In the genomic region with DNA sequence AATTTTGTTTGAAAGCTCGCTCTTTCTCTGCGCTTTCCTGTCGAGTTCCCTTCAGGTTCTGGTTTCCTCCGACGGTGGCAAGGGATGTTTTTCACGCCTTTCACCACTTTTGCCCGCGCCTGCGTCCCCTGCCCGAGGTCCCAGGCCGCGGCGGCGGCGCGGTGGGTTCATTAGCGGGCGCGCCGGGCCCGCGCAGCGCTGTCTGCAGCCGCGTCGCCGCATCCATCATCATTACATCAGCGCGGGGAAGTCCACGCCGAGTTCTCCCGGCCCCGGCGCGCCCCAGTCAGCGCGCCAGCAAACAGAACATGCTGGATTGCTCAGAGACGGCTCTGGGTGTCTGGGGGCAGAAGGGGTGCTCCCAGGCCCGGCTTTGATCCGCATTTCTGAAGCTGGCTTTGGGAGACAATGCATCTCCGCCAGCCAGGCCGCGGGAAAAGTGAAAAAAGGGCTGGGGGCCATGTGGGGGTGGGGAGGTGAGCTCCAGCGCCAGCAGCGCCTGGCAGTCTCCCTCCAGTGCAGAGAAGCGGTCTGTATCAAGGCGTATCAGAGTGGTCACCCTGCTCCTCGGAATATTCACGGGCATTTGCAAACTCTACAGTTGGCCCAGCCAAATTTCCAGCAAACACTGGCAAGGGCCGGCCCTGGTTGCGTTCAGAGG, we compare ENCODE assay signal across 1 cellular context.
TF ChIP-seq lines count a peak whose summit lies in the region.

No MANE protein-coding gene starts in this region.

TF ChIP-seq in GM12878, 131 proteins besides CTCF, POLR2A, EP300 and RAD21 (continued from another document):
- TF ChIP-seq, protein P1, sequence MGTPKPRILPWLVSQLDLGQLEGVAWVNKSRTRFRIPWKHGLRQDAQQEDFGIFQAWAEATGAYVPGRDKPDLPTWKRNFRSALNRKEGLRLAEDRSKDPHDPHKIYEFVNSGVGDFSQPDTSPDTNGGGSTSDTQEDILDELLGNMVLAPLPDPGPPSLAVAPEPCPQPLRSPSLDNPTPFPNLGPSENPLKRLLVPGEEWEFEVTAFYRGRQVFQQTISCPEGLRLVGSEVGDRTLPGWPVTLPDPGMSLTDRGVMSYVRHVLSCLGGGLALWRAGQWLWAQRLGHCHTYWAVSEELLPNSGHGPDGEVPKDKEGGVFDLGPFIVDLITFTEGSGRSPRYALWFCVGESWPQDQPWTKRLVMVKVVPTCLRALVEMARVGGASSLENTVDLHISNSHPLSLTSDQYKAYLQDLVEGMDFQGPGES (IDR thresholded peaks at IDR 0.05), result no peak
- TF ChIP-seq HDAC2 (IDR thresholded peaks at IDR 0.05), result no peak
- TF ChIP-seq, protein P2, sequence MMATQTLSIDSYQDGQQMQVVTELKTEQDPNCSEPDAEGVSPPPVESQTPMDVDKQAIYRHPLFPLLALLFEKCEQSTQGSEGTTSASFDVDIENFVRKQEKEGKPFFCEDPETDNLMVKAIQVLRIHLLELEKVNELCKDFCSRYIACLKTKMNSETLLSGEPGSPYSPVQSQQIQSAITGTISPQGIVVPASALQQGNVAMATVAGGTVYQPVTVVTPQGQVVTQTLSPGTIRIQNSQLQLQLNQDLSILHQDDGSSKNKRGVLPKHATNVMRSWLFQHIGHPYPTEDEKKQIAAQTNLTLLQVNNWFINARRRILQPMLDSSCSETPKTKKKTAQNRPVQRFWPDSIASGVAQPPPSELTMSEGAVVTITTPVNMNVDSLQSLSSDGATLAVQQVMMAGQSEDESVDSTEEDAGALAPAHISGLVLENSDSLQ (IDR thresholded peaks at IDR 0.05), result no peak
- TF ChIP-seq ATF7 (IDR thresholded peaks at IDR 0.05; ENCODE audit: low read depth), result no peak
- TF ChIP-seq POLR2AphosphoS5 (IDR thresholded peaks at IDR 0.05; ENCODE audit: low read length), result no peak
- no peak for TF ChIP-seq KAT2A (conservative IDR thresholded peaks at IDR 0.05; ENCODE audit: control insufficient read depth, low read depth, low read length)
- no peak for TF ChIP-seq TBL1XR1 (IDR thresholded peaks at IDR 0.05; ENCODE audit: low read depth, low read length)
